21 cellular contexts compared by ENCODE assay signal in genomic region chr7:23335621-23336020, GRCh38. TPM values are rescaled to one million over a fixed set of nuclear protein-coding genes. Genes with fewer than 3 reads are reported as not detected.
DNase-seq lines count a peak whose midpoint lies in the region; ATAC-seq, FAIRE-seq and TF ChIP-seq lines count a peak whose summit lies in the region.
"Had no signal": no experiment of that assay in that cellular context is flagged by ENCODE, and none has a peak within 500 bp of the region (broad histone marks: within the 10 kb centered on the region; RNA-seq: fewer than 3 reads in every experiment).

No MANE protein-coding gene starts in this region.

- no peak for TF ChIP-seq RAD21 in SK-N-SH (IDR thresholded peaks at IDR 0.05; ENCODE audit: low read length)

- H3K4me3 Mint-ChIP-seq in type B pancreatic cell = no peak overlapping the region
- H3K4me3 Mint-ChIP-seq in activated T-helper 1 cell treated with anti-CD3 and anti-CD28 coated beads, Interleukin-12 subunit alpha, Interleukin-12 subunit beta, Interleukin-2, Interleukin-4 antibody, amounts not matched to agents 30 ng/mL and 10 ng/mL and 1 ng/mL, durations not matched to agents 14 hours and 24 hours and 36 hours = no peak overlapping the region
- H3K4me3 Mint-ChIP-seq: activated CD8-positive, alpha-beta T cell treated with anti-CD3 and anti-CD28 coated beads for 36 hours; activated T-cell treated with anti-CD3 and anti-CD28 coated beads, Interleukin-2, amount 50 U/mL, for 72 hours; CD8-positive, alpha-beta memory T cell had no signal

- peak overlapping the region in 1 of 2 experiments; percentile 99; a peak in 2 of 4 replicates for H3K27ac ChIP-seq in SK-N-SH (ENCODE audit: low read depth in 2 of 2, low read length in 1 of 2)
- H3K27ac ChIP-seq: tibial nerve had no signal

- H3K79me2 ChIP-seq in SK-N-SH (ENCODE audit: insufficient read depth) = peaks cover 37% of the 10 kb centered on the region

- H3K27ac Mint-ChIP-seq in type B pancreatic cell = peak overlapping the region; percentile 37
- H3K27ac Mint-ChIP-seq in activated T-helper 1 cell treated with anti-CD3 and anti-CD28 coated beads, Interleukin-12 subunit alpha, Interleukin-12 subunit beta, Interleukin-2, Interleukin-4 antibody, amounts not matched to agents 30 ng/mL and 10 ng/mL and 1 ng/mL, durations not matched to agents 14 hours and 24 hours and 36 hours = no peak overlapping the region
- H3K27ac Mint-ChIP-seq: activated CD8-positive, alpha-beta T cell treated with anti-CD3 and anti-CD28 coated beads for 36 hours; activated T-cell treated with anti-CD3 and anti-CD28 coated beads, Interleukin-2, amount 50 U/mL, for 72 hours; CD8-positive, alpha-beta memory T cell had no signal

- H3K27me3 ChIP-seq in SK-N-SH (ENCODE audit: insufficient read depth) = no peaks in the 10 kb centered on the region
- H3K27me3 ChIP-seq: tibial nerve had no signal

- TF ChIP-seq EP300 in SK-N-SH (IDR thresholded peaks at IDR 0.05; ENCODE audit: borderline replicate concordance in 1 of 2, low read depth in 1 of 2, low read length in 1 of 2) = no peak

- H3K4me3 ChIP-seq in SK-N-SH (ENCODE audit: low read depth in 2 of 2, low read length in 1 of 2) (no peak overlapping the region), fibroblast of pulmonary artery (replicated peaks; ENCODE audit: low read depth, low read length) (no peak overlapping the region)
- H3K4me3 ChIP-seq: tibial nerve had no signal

- H3K4me1 Mint-ChIP-seq in type B pancreatic cell (ENCODE audit: unreplicated experiment) = peaks cover 15% of the 10 kb centered on the region
- H3K4me1 Mint-ChIP-seq in activated T-helper 1 cell treated with anti-CD3 and anti-CD28 coated beads, Interleukin-12 subunit alpha, Interleukin-12 subunit beta, Interleukin-2, Interleukin-4 antibody, amounts not matched to agents 30 ng/mL and 10 ng/mL and 1 ng/mL, durations not matched to agents 14 hours and 24 hours and 36 hours (ENCODE audit: low read depth) = no peaks in the 10 kb centered on the region
- H3K4me1 Mint-ChIP-seq: CD8-positive, alpha-beta memory T cell had no signal

- H3K36me3 ChIP-seq in SK-N-SH (replicated peaks in 1 of 2; ENCODE audit: control insufficient read depth in 1 of 2, insufficient read depth in 2 of 2, low read length in 1 of 2) = peaks cover 51 to 67% of the 10 kb centered on the region in 2 experiments
- H3K36me3 ChIP-seq: tibial nerve had no signal

- DNase-seq in SK-N-SH (no peak), RCC 7860 (ENCODE audit: low spot score) (peak; percentile 45), fibroblast of pulmonary artery (ENCODE audit: low read depth) (peak; percentile 39), type B pancreatic cell (ENCODE audit: extremely low spot score, unreplicated experiment) (no peak)
- DNase-seq in stimulated activated CD4-positive, alpha-beta T cell treated with anti-CD3 and anti-CD28 coated beads, Interleukin-4, amount 100 ng/mL, for 24 hours = no peak
- no peak for DNase-seq in activated T-helper 1 cell treated with anti-CD3 and anti-CD28 coated beads, Interleukin-12 subunit alpha, Interleukin-12 subunit beta, Interleukin-2, Interleukin-4 antibody, amounts not matched to agents 30 ng/mL and 10 ng/mL and 1 ng/mL, durations not matched to agents 14 hours and 24 hours and 36 hours (ENCODE audit: low spot score)
- DNase-seq: activated CD8-positive, alpha-beta T cell treated with anti-CD3 and anti-CD28 coated beads for 36 hours; activated T-cell treated with anti-CD3 and anti-CD28 coated beads, Interleukin-2, amount 50 U/mL, for 72 hours; CD8-positive, alpha-beta memory T cell; GDM1; glutamatergic neuron; islet precursor cell; midbrain; NCI-H1417; NCI-H226; OCI-M1; stimulated activated CD4-positive, alpha-beta T cell treated with anti-CD3 and anti-CD28 coated beads, Interleukin-4, amount 100 ng/mL, for 1 hour had no signal

- H3K9me2 ChIP-seq in SK-N-SH = no peaks in the 10 kb centered on the region

- peaks cover 50% of the 10 kb centered on the region for H3K36me3 Mint-ChIP-seq in type B pancreatic cell
- H3K36me3 Mint-ChIP-seq in activated T-helper 1 cell treated with anti-CD3 and anti-CD28 coated beads, Interleukin-12 subunit alpha, Interleukin-12 subunit beta, Interleukin-2, Interleukin-4 antibody, amounts not matched to agents 30 ng/mL and 10 ng/mL and 1 ng/mL, durations not matched to agents 14 hours and 24 hours and 36 hours (ENCODE audit: low read depth) = no peaks in the 10 kb centered on the region
- H3K36me3 Mint-ChIP-seq: CD8-positive, alpha-beta memory T cell had no signal

- H2AFZ ChIP-seq in SK-N-SH (ENCODE audit: low read depth) = no peak overlapping the region

- H3K9me3 ChIP-seq in SK-N-SH = peaks cover 10% of the 10 kb centered on the region; the same call in 1 of the 2 replicates

- POLR2A ChIA-PET in SK-N-SH (lab: Yijun Ruan, JAX) = no interaction called here

- intact Hi-C loops in activated T-helper 1 cell treated with anti-CD3 and anti-CD28 coated beads, Interleukin-12 subunit alpha, Interleukin-12 subunit beta, Interleukin-2, Interleukin-4 antibody, amounts not matched to agents 30 ng/mL and 10 ng/mL and 1 ng/mL, durations not matched to agents 14 hours and 24 hours and 36 hours (cut with micrococcal nuclease) = no loop called here

- peaks cover 8 to 33% of the 10 kb centered on the region in 2 experiments for H3K4me1 ChIP-seq in SK-N-SH (ENCODE audit: control insufficient read depth in 1 of 2, insufficient read depth in 2 of 2, low read depth in 1 of 2, low read length in 1 of 2)

- FAIRE-seq in RCC 7860 (lab: Jason Lieb, UNC) = peak; percentile 64
- FAIRE-seq: A204.1 had no signal

- H3F3A ChIP-seq in SK-N-SH (replicated peaks; ENCODE audit: insufficient read depth) = peaks cover 64% of the 10 kb centered on the region

- ATAC-seq in SK-N-SH treated with all-trans-retinoic acid at 6 μM for 48 hours (no peak), GM18517 (IDR thresholded peaks at IDR 0.05; ENCODE audit: unreplicated experiment) (no peak)
- ATAC-seq: activated CD8-positive, alpha-beta T cell treated with anti-CD3 and anti-CD28 coated beads for 36 hours; activated T-cell treated with anti-CD3 and anti-CD28 coated beads, Interleukin-2, amount 50 U/mL, for 72 hours had no signal

- no peak overlapping the region for H3K9ac ChIP-seq in SK-N-SH

- CTCF ChIA-PET in SK-N-SH (lab: Yijun Ruan, JAX) = interaction anchor here (0.6 to 1.5 kb wide), 5 partner anchors 11 to 150 kb away, joined by 3 to 4 read pairs (median 3); no protein-coding TSS in a partner anchor

- H3K4me2 ChIP-seq in SK-N-SH = peak overlapping the region; percentile 65

- TF ChIP-seq CTCF in SK-N-SH (IDR thresholded peaks at IDR 0.05) (no peak), fibroblast of pulmonary artery (IDR thresholded peaks at IDR 0.05; ENCODE audit: low read length, missing control alignments) (no peak), type B pancreatic cell (conservative IDR thresholded peaks at IDR 0.05) (no peak)

- H4K20me1 ChIP-seq in SK-N-SH (ENCODE audit: insufficient read depth) = peaks cover 5% of the 10 kb centered on the region; the same call in 1 of the 2 replicates

- H3K9me3 Mint-ChIP-seq in type B pancreatic cell = no peaks in the 10 kb centered on the region
- no peaks in the 10 kb centered on the region for H3K9me3 Mint-ChIP-seq in activated T-helper 1 cell treated with anti-CD3 and anti-CD28 coated beads, Interleukin-12 subunit alpha, Interleukin-12 subunit beta, Interleukin-2, Interleukin-4 antibody, amounts not matched to agents 30 ng/mL and 10 ng/mL and 1 ng/mL, durations not matched to agents 14 hours and 24 hours and 36 hours
- H3K9me3 Mint-ChIP-seq: activated CD8-positive, alpha-beta T cell treated with anti-CD3 and anti-CD28 coated beads for 36 hours; activated T-cell treated with anti-CD3 and anti-CD28 coated beads, Interleukin-2, amount 50 U/mL, for 72 hours had no signal

- 90% methylated on average over 6 of the region's 6 CpGs for WGBS in SK-N-SH (ENCODE audit: low lambda C conversion rate)

- H3K27me3 Mint-ChIP-seq in type B pancreatic cell = no peaks in the 10 kb centered on the region
- H3K27me3 Mint-ChIP-seq in activated T-helper 1 cell treated with anti-CD3 and anti-CD28 coated beads, Interleukin-12 subunit alpha, Interleukin-12 subunit beta, Interleukin-2, Interleukin-4 antibody, amounts not matched to agents 30 ng/mL and 10 ng/mL and 1 ng/mL, durations not matched to agents 14 hours and 24 hours and 36 hours (ENCODE audit: insufficient read depth) = peaks cover 24% of the 10 kb centered on the region

TF ChIP-seq in SK-N-SH, 30 proteins besides CTCF, POLR2A, EP300 and RAD21 (continues in another document):
- TF ChIP-seq NRF1 (IDR thresholded peaks at IDR 0.05; ENCODE audit: low read depth, low read length) (no peak), TEAD4 (IDR thresholded peaks at IDR 0.05; ENCODE audit: borderline replicate concordance, insufficient read depth) (no peak), CHD2 (IDR thresholded peaks at IDR 0.05; ENCODE audit: low read length, partially characterized antibody) (no peak), JUND (IDR thresholded peaks at IDR 0.05) (no peak), TAF1 (IDR thresholded peaks at IDR 0.05; ENCODE audit: borderline replicate concordance, low read depth, low read length) (no peak), RXRA (IDR thresholded peaks at IDR 0.05; ENCODE audit: borderline replicate concordance, low read depth) (no peak), SIN3A (IDR thresholded peaks at IDR 0.05; ENCODE audit: borderline replicate concordance, low read depth, low read length) (no peak), YY1 (IDR thresholded peaks at IDR 0.05; ENCODE audit: low read depth) (no peak), FOXJ3 (CRISPR knock-in tag; IDR thresholded peaks at IDR 0.05) (no peak)

TF ChIP-seq in SK-N-SH treated with all-trans-retinoic acid at 6 μM for 48 hours, 23 proteins besides CTCF, POLR2A, EP300 and RAD21:
- no peak for TF ChIP-seq ZFP30 (CRISPR knock-in tag; IDR thresholded peaks at IDR 0.05)
TF ChIP-seq in SK-N-SH treated with all-trans-retinoic acid at 6 μM for 48 hours: peak in this region for 0.

RNA-seq across cellular contexts. Expression of gene MALSU1, which starts 36.5 kb away (rescaled TPM):
- 93.6 and 102 TPM in 2 replicates for polyA plus RNA-seq in SK-N-SH (2012; rRNA removed)
- polyA plus RNA-seq in SK-N-SH (2012; cell fraction: cytosol; rRNA removed) = 101 and 119 TPM in 2 replicates
- 37.8 and 48.8 TPM in 2 replicates for polyA plus RNA-seq in SK-N-SH (2012; cell fraction: nucleus; rRNA removed)
- 50.0 and 50.5 TPM in 2 replicates for total RNA-seq in type B pancreatic cell (ENCODE audit: low replicate concordance)
- total RNA-seq in activated T-helper 1 cell treated with anti-CD3 and anti-CD28 coated beads, Interleukin-12 subunit alpha, Interleukin-12 subunit beta, Interleukin-2, Interleukin-4 antibody, amounts not matched to agents 30 ng/mL and 10 ng/mL and 1 ng/mL, durations not matched to agents 14 hours and 24 hours and 36 hours = 92.3 and 92.8 TPM in 2 replicates

Comparison
In these comparisons a context has a peak if more than half of its experiments do, and no peak if none do; other contexts are left out.
1. DNase-seq: peak in RCC 7860 (single experiment) and fibroblast of pulmonary artery (single experiment); none in SK-N-SH (single experiment), type B pancreatic cell (single experiment), stimulated activated CD4-positive, alpha-beta T cell treated with anti-CD3 and anti-CD28 coated beads, Interleukin-4, amount 100 ng/mL, for 24 hours (single experiment) and activated T-helper 1 cell treated with anti-CD3 and anti-CD28 coated beads, Interleukin-12 subunit alpha, Interleukin-12 subunit beta, Interleukin-2, Interleukin-4 antibody, amounts not matched to agents 30 ng/mL and 10 ng/mL and 1 ng/mL, durations not matched to agents 14 hours and 24 hours and 36 hours (single experiment).